In genomic region chr3:8650583-8651416, GRCh38 we compare ENCODE assay signal across 25 cellular contexts. TPM values are rescaled to one million over a fixed set of nuclear protein-coding genes. Genes with fewer than 3 reads are reported as not detected.
A peak's percentile ranks its signal among the peaks of the same experiment; 100 is the strongest.
DNase-seq lines count a peak whose midpoint lies in the region; ATAC-seq and TF ChIP-seq lines count a peak whose summit lies in the region.
"Had no signal": no experiment of that assay in that cellular context is flagged by ENCODE, and none has a peak within 500 bp of the region (broad histone marks: within the 10 kb centered on the region; RNA-seq: fewer than 3 reads in every experiment).

No MANE protein-coding gene starts in this region.

- H3K27ac Mint-ChIP-seq in neural progenitor cell (peak overlapping the region; percentile 70), immature natural killer cell (no peak overlapping the region)
- H3K27ac Mint-ChIP-seq: activated CD4-positive, alpha-beta T cell treated with anti-CD3 and anti-CD28 coated beads for 36 hours; activated naive CD8-positive, alpha-beta T cell treated with anti-CD3 and anti-CD28 coated beads, Interleukin-2, amount 10 ng/mL, durations not matched to agents 7 days and 5 days; CD8-positive, alpha-beta T cell; progenitor cell of endocrine pancreas; T-helper 1 cell treated with Interleukin-12 subunit alpha and Interleukin-12 subunit beta and Interleukin-4 antibody, amounts not matched to agents 30 μg/mL and 1 μg/mL, for 36 hours had no signal

- H3K4me1 ChIP-seq in neural progenitor cell (no peaks in the 10 kb centered on the region), smooth muscle cell (ENCODE audit: low read depth) (no peaks in the 10 kb centered on the region)
- H3K4me1 ChIP-seq: SJSA1, testis, uterus had no signal

- H3K9me3 Mint-ChIP-seq in neural progenitor cell: peaks cover 8% of the 10 kb centered on the region
- H3K9me3 Mint-ChIP-seq in immature natural killer cell: no peaks in the 10 kb centered on the region
- H3K9me3 Mint-ChIP-seq: activated naive CD8-positive, alpha-beta T cell treated with anti-CD3 and anti-CD28 coated beads, Interleukin-2, amount 10 ng/mL, durations not matched to agents 7 days and 5 days; CD8-positive, alpha-beta T cell; T-helper 1 cell treated with Interleukin-12 subunit alpha and Interleukin-12 subunit beta and Interleukin-4 antibody, amounts not matched to agents 30 μg/mL and 1 μg/mL, for 36 hours had no signal

- no peaks in the 10 kb centered on the region for H3K36me3 Mint-ChIP-seq in neural progenitor cell
- no peaks in the 10 kb centered on the region for H3K36me3 Mint-ChIP-seq in immature natural killer cell
- H3K36me3 Mint-ChIP-seq: activated naive CD8-positive, alpha-beta T cell treated with anti-CD3 and anti-CD28 coated beads, Interleukin-2, amount 10 ng/mL, durations not matched to agents 7 days and 5 days; CD8-positive, alpha-beta T cell had no signal

- H3K9me3 ChIP-seq in neural progenitor cell (ENCODE audit: low read depth) (no peaks in the 10 kb centered on the region), smooth muscle cell (replicated peaks; ENCODE audit: low read depth) (no peaks in the 10 kb centered on the region)
- H3K9me3 ChIP-seq: testis, uterus had no signal

- ATAC-seq in Right ventricle myocardium inferior: no peak
- ATAC-seq: activated CD4-positive, alpha-beta T cell treated with anti-CD3 and anti-CD28 coated beads for 36 hours; CD8-positive, alpha-beta T cell; heart left ventricle had no signal

- H3K36me3 ChIP-seq in neural progenitor cell: no peaks in the 10 kb centered on the region
- no peaks in the 10 kb centered on the region for H3K36me3 ChIP-seq in smooth muscle cell (ENCODE audit: low read depth)
- H3K36me3 ChIP-seq: brain microvascular endothelial cell, heart left ventricle, SJSA1, uterus had no signal

- intact Hi-C loops in cardiac septum (cut with DNase I) (no loop called here), Right ventricle myocardium inferior (cut with DNase I) (no loop called here)

- TF ChIP-seq CTCF in astrocyte of the cerebellum (IDR thresholded peaks at IDR 0.05; ENCODE audit: low read depth, low read length, missing control alignments): no peak
- no peak for TF ChIP-seq CTCF in neural progenitor cell (IDR thresholded peaks at IDR 0.05)
- TF ChIP-seq CTCF in smooth muscle cell (IDR thresholded peaks at IDR 0.05; ENCODE audit: borderline replicate concordance, insufficient read depth, poor library complexity, severe bottlenecking): no peak
- TF ChIP-seq CTCF in GM20000 (IDR thresholded peaks at IDR 0.05; ENCODE audit: extremely low read depth, missing control alignments): no peak

- H3K4me3 ChIP-seq in astrocyte of the cerebellum (ENCODE audit: low read depth, low read length) (no peak overlapping the region), neural progenitor cell (no peak overlapping the region), smooth muscle cell (no peak overlapping the region)
- H3K4me3 ChIP-seq: heart left ventricle, SJSA1, testis, uterus had no signal

- peaks cover 20% of the 10 kb centered on the region for H3K27me3 Mint-ChIP-seq in neural progenitor cell (ENCODE audit: insufficient read depth, low read depth)
- peaks cover 0 to 7% (median 3%) of the 10 kb centered on the region in 3 donors for H3K27me3 Mint-ChIP-seq in immature natural killer cell (ENCODE audit: low read depth in 3 of 3)
- H3K27me3 Mint-ChIP-seq: activated naive CD8-positive, alpha-beta T cell treated with anti-CD3 and anti-CD28 coated beads, Interleukin-2, amount 10 ng/mL, durations not matched to agents 7 days and 5 days had no signal

- H3K4me2 ChIP-seq in neural progenitor cell (no peak overlapping the region), smooth muscle cell (no peak overlapping the region)

- WGBS in smooth muscle cell (ENCODE audit: low lambda C conversion rate): 56% methylated on average over 13 of the region's 13 CpGs

- no peaks in the 10 kb centered on the region for H4K20me1 ChIP-seq in neural progenitor cell (ENCODE audit: low read depth)
- H4K20me1 ChIP-seq in smooth muscle cell (ENCODE audit: low read depth): no peaks in the 10 kb centered on the region

- DNase-seq in cardiac septum (ENCODE audit: low spot score) (peak; percentile 59), Right ventricle myocardium inferior (ENCODE audit: missing footprints) (no peak), astrocyte of the cerebellum (ENCODE audit: low read depth) (peak; percentile 28), neural progenitor cell (ENCODE audit: low spot score) (no peak), GF-D8 (lab: John Stamatoyannopoulos, UW) (no peak), immature natural killer cell (no peak), smooth muscle cell (lab: John Stamatoyannopoulos, UW; ENCODE audit: unreplicated experiment) (no peak), GM20000 (ENCODE audit: low spot score) (no peak)
- DNase-seq: activated CD4-positive, alpha-beta T cell treated with anti-CD3 and anti-CD28 coated beads for 36 hours; activated effector memory CD4-positive, alpha-beta T cell treated with anti-CD3 and anti-CD28 coated beads, Interleukin-2, amount 50 U/mL, for 16 hours; activated naive CD8-positive, alpha-beta T cell treated with anti-CD3 and anti-CD28 coated beads, Interleukin-2, amount 10 ng/mL, durations not matched to agents 7 days and 5 days; activated T-cell treated with anti-CD3 and anti-CD28 coated beads for 4 hours; AML-193; brain microvascular endothelial cell; CD8-positive, alpha-beta T cell; heart left ventricle; NCI-H187 treated with DMSO at 0.1 percent for 48 hours; NCI-H524; stimulated activated naive CD4-positive, alpha-beta T cell treated with Interleukin-2 at 50 U/mL for 16 hours; testis; uterus had no signal

- in situ Hi-C loops in astrocyte of the cerebellum (cut with HindIII; ENCODE audit: low sequenced_read_pairs): no loop called here

- no peak overlapping the region for H2AFZ ChIP-seq in neural progenitor cell (replicated peaks)
- no peak overlapping the region for H2AFZ ChIP-seq in smooth muscle cell (ENCODE audit: low read depth)

- no peaks in the 10 kb centered on the region for H3F3A ChIP-seq in neural progenitor cell (ENCODE audit: low read depth)
- H3F3A ChIP-seq in smooth muscle cell (ENCODE audit: low read depth): no peaks in the 10 kb centered on the region

- no peaks in the 10 kb centered on the region for H3K79me2 ChIP-seq in neural progenitor cell (ENCODE audit: low read depth)
- no peaks in the 10 kb centered on the region for H3K79me2 ChIP-seq in smooth muscle cell (ENCODE audit: low read depth)

- H3K9ac ChIP-seq in neural progenitor cell (no peak overlapping the region), smooth muscle cell (ENCODE audit: low read depth) (no peak overlapping the region)

- H3K4me3 Mint-ChIP-seq in neural progenitor cell (no peak overlapping the region), immature natural killer cell (no peak overlapping the region)
- H3K4me3 Mint-ChIP-seq: activated CD4-positive, alpha-beta T cell treated with anti-CD3 and anti-CD28 coated beads for 36 hours; activated naive CD8-positive, alpha-beta T cell treated with anti-CD3 and anti-CD28 coated beads, Interleukin-2, amount 10 ng/mL, durations not matched to agents 7 days and 5 days; CD8-positive, alpha-beta T cell; T-helper 1 cell treated with Interleukin-12 subunit alpha and Interleukin-12 subunit beta and Interleukin-4 antibody, amounts not matched to agents 30 μg/mL and 1 μg/mL, for 36 hours had no signal

- H3K27me3 ChIP-seq in neural progenitor cell (no peaks in the 10 kb centered on the region), smooth muscle cell (ENCODE audit: low read depth) (no peaks in the 10 kb centered on the region)
- H3K27me3 ChIP-seq: brain microvascular endothelial cell, heart left ventricle, SJSA1, testis, uterus had no signal

- H3K4me1 Mint-ChIP-seq in neural progenitor cell (peaks cover 50% of the 10 kb centered on the region), immature natural killer cell (no peaks in the 10 kb centered on the region)
- H3K4me1 Mint-ChIP-seq: activated CD4-positive, alpha-beta T cell treated with anti-CD3 and anti-CD28 coated beads for 36 hours; activated naive CD8-positive, alpha-beta T cell treated with anti-CD3 and anti-CD28 coated beads, Interleukin-2, amount 10 ng/mL, durations not matched to agents 7 days and 5 days had no signal

- no peak overlapping the region for H3K27ac ChIP-seq in neural progenitor cell
- H3K27ac ChIP-seq in smooth muscle cell (ENCODE audit: low read depth): no peak overlapping the region
- H3K27ac ChIP-seq: brain microvascular endothelial cell, SJSA1, testis, uterus had no signal

RNA-seq across cellular contexts. Expression of gene SSUH2, which starts 6.2 kb away (rescaled TPM):
- 2.4 TPM for total RNA-seq in cardiac septum
- 1.0 TPM for total RNA-seq in Right ventricle myocardium inferior
- 0.22 and 0.37 TPM in 2 replicates for total RNA-seq in neural progenitor cell (ENCODE audit: low replicate concordance)
- polyA plus RNA-seq in immature natural killer cell: not detected
- 0.09 TPM in 1 of 2 replicates, not detected in the other for total RNA-seq in smooth muscle cell
- not detected in 2 replicates for polyA plus RNA-seq in smooth muscle cell
- total RNA-seq: activated naive CD8-positive, alpha-beta T cell treated with anti-CD3 and anti-CD28 coated beads, Interleukin-2, amount 10 ng/mL, durations not matched to agents 7 days and 5 days; CD8-positive, alpha-beta T cell; epithelial cell of proximal tubule had no signal

Comparison
In these comparisons a context has a peak if more than half of its experiments do, and no peak if none do; other contexts are left out.
1. DNase-seq: peak in cardiac septum (single experiment) and astrocyte of the cerebellum (single experiment); none in Right ventricle myocardium inferior (single experiment), neural progenitor cell (single experiment), GF-D8 (single experiment), immature natural killer cell (0 of 3), smooth muscle cell (single experiment) and GM20000 (single experiment).